In the genomic region with DNA sequence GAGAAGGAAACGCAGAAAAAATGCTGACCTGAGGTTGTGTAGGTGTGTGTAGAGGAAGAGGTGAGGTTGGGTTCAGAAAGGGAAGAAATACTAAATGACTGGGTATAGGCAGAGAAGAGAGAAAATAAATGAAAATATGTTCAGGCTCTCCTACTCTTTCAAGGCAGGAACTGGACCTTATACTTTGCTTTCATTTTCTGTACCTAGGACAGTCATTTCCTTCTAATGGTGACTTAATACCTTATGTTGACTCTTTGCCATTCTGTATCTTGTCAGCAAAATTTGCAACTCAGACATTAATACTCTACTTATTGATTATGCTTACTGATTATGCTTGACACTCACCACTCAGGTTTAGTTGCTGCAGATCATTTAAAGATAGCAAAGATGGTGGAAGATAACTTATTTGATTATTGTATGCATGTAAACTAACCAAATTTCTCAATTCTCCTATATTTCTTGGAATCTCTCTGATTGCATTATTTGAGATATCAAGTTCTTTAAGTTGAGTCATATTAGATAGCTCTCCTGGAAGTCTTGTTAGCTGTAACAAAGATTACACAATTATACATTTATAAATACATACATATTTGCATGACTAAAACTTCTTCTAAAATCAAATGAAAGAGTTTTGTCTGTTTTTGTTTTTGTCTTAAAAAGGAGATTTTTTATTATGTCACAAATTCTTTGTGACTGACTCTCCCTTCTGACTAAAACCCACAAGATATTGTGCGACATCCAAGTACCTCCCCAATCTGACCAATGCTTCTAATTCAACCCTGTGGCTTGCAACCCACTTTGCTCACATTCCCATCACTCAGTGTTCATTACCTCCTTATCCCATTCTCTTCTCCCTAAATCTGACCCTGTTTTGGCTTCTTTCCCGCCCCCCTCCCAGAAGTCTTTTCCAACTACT, we compare ENCODE assay signal across 12 cellular contexts. TPM values are rescaled to one million over a fixed set of nuclear protein-coding genes. Genes with fewer than 3 reads are reported as not detected.
DNase-seq lines count a peak whose midpoint lies in the region; ATAC-seq and TF ChIP-seq lines count a peak whose summit lies in the region.
"Had no signal": no experiment of that assay in that cellular context is flagged by ENCODE, and none has a peak within 500 bp of the region (broad histone marks: within the 10 kb centered on the region; RNA-seq: fewer than 3 reads in every experiment).

No MANE protein-coding gene starts in this region.

- no peaks in the 10 kb centered on the region for H3K4me1 ChIP-seq in Loucy (ENCODE audit: insufficient read depth, low read length, poor library complexity, severe bottlenecking)
- no peaks in the 10 kb centered on the region for H3K4me1 ChIP-seq in gastrocnemius medialis

- H3K9me3 Mint-ChIP-seq in immature natural killer cell: no peaks in the 10 kb centered on the region

- no peaks in the 10 kb centered on the region for H3K36me3 ChIP-seq in Loucy (ENCODE audit: insufficient read depth, low read length)
- H3K36me3 ChIP-seq in gastrocnemius medialis: no peaks in the 10 kb centered on the region

- H3K4me2 ChIP-seq in Loucy (ENCODE audit: low read depth, low read length, poor library complexity, severe bottlenecking): peak overlapping the region; percentile 0

- H3K27ac Mint-ChIP-seq in immature natural killer cell: no peak overlapping the region

- H3K27me3 Mint-ChIP-seq in immature natural killer cell (ENCODE audit: low read depth in 3 of 3): peaks cover 0 to 8% (median 6%) of the 10 kb centered on the region in 3 donors

- no peak overlapping the region for H3K4me3 ChIP-seq in Loucy (ENCODE audit: low read length, poor library complexity, severe bottlenecking)
- no peak overlapping the region for H3K4me3 ChIP-seq in gastrocnemius medialis

- no peaks in the 10 kb centered on the region for H3K79me2 ChIP-seq in Loucy (ENCODE audit: insufficient read depth, low read length)

- no peaks in the 10 kb centered on the region for H3F3A ChIP-seq in Loucy (ENCODE audit: low read depth)

- H3K9ac ChIP-seq in Loucy (ENCODE audit: low read depth, low read length, poor library complexity, severe bottlenecking): no peak overlapping the region

- no peaks in the 10 kb centered on the region for H4K20me1 ChIP-seq in Loucy (ENCODE audit: insufficient read depth, low read length, poor library complexity, severe bottlenecking)

- H3K9me3 ChIP-seq in Loucy (ENCODE audit: insufficient read depth, low read depth, low read length): no peaks in the 10 kb centered on the region
- no peaks in the 10 kb centered on the region for H3K9me3 ChIP-seq in gastrocnemius medialis

- TF ChIP-seq POLR2A in gastrocnemius medialis (IDR thresholded peaks at IDR 0.05): no peak

- no peaks in the 10 kb centered on the region for H3K9me2 ChIP-seq in Loucy (replicated peaks; ENCODE audit: low read depth, low read length)

- in situ Hi-C loops in gastrocnemius medialis (cut with MboI; ENCODE audit: low sequenced_read_pairs in 4 of 4): no loop called here

- ATAC-seq in GM18502 (IDR thresholded peaks at IDR 0.05; ENCODE audit: poor library complexity, unreplicated experiment) (peak; percentile 77), gastrocnemius medialis (no peak)
- ATAC-seq: HepG2 had no signal

- no peaks in the 10 kb centered on the region for H3K36me3 Mint-ChIP-seq in immature natural killer cell

- H3K4me3 Mint-ChIP-seq in immature natural killer cell: no peak overlapping the region

- no peak overlapping the region for H3K27ac ChIP-seq in gastrocnemius medialis
- H3K27ac ChIP-seq: epithelial cell of prostate had no signal

- intact Hi-C loops in gastrocnemius medialis (cut with DNase I; ENCODE audit: low total_unique reads): no loop called here

- H2AFZ ChIP-seq in Loucy (ENCODE audit: low read length): peak overlapping the region; percentile 32; the same call in 1 of the 2 replicates

- TF ChIP-seq CTCF in Loucy (conservative IDR thresholded peaks at IDR 0.05; ENCODE audit: low read length) (no peak), gastrocnemius medialis (IDR thresholded peaks at IDR 0.05 in 4 of 5, conservative IDR thresholded peaks at IDR 0.05 in 1 of 5) (no peak)

- DNase-seq in H4 (ENCODE audit: low spot score): peak; percentile 74
- DNase-seq in iris pigment epithelial cell (ENCODE audit: low read depth): peak; percentile 88
- DNase-seq in NCI-H748 (lab: John Stamatoyannopoulos, UW; ENCODE audit: unreplicated experiment): no peak
- no peak for DNase-seq in gastrocnemius medialis
- DNase-seq in NCI-H146 treated with DMSO at 0.1 percent for 48 hours (lab: John Stamatoyannopoulos, UW; ENCODE audit: unreplicated experiment): no peak
- no peak for DNase-seq in immature natural killer cell
- DNase-seq: activated CD8-positive, alpha-beta memory T cell treated with anti-CD3 and anti-CD28 coated beads, Interleukin-2, amount 50 U/mL, for 4 hours; stimulated activated CD8-positive, alpha-beta memory T cell treated with anti-CD3 and anti-CD28 coated beads, Interleukin-4, amount 100 ng/mL, for 48 hours had no signal

- H3K27me3 ChIP-seq in Loucy (ENCODE audit: insufficient read depth, low read length, poor library complexity, severe bottlenecking) (no peaks in the 10 kb centered on the region), gastrocnemius medialis (no peaks in the 10 kb centered on the region)

- H3K4me1 Mint-ChIP-seq in immature natural killer cell: no peaks in the 10 kb centered on the region

RNA-seq across cellular contexts. Expression of a gene that starts 20.0 kb away (rescaled TPM):
- total RNA-seq in H4 (2014; rRNA removed; shearing (Covaris generic)): 0.12 TPM in 1 of 2 replicates, not detected in the other
- total RNA-seq in gastrocnemius medialis: not detected
- polyA plus RNA-seq in immature natural killer cell: not detected
- total RNA-seq: HepG2 had no signal

RNA-seq across cellular contexts. Expression of a gene that starts 24.6 kb away (rescaled TPM):
- 146 and 147 TPM in 2 replicates for total RNA-seq in H4 (2014; rRNA removed; shearing (Covaris generic))
- total RNA-seq in gastrocnemius medialis: 10 to 100 TPM in 2 of 4 donors, 1 to 10 TPM in 2; 4.7 to 13.3 (median 9.7) TPM
- polyA plus RNA-seq in immature natural killer cell: 10 to 100 TPM in 2 of 3 donors, 1 to 10 TPM in 1; 8.2 to 17.1 (median 16.9) TPM

Comparison
In these comparisons a context has a peak if more than half of its experiments do, and no peak if none do; other contexts are left out.
1. DNase-seq: peak in H4 (single experiment) and iris pigment epithelial cell (single experiment); none in NCI-H748 (single experiment), gastrocnemius medialis (0 of 2), NCI-H146 treated with DMSO at 0.1 percent for 48 hours (single experiment) and immature natural killer cell (0 of 3).
2. RNA of a gene that starts 24.6 kb away (total RNA-seq): 146 to 147 TPM in H4; 4.7 to 13.3 TPM in gastrocnemius medialis; every median in the first group is over 10 times any median in the second.